23 cellular contexts compared by ENCODE assay signal in the genomic region with DNA sequence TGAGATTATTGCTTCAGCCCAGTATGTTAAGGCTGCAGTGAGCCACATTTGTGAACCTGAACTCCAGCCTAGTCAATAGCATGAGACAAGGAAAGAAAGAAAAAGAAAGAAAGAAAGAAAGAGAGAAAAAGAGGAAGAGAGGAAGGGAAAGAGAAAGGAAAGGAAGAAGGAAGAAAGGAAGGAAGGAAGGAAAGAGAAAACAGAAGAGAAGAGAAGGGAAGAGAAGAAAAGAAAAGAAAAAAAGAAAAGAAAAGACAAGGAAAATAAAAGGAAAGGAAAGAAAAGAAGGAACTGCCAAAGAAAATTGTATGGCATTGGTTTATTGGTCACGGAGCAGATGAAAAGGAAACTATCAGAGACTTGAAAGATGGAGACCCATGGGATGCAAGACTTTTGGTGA.
A peak's percentile ranks its signal among the peaks of the same experiment; 100 is the strongest.
DNase-seq lines count a peak whose midpoint lies in the region; ATAC-seq and TF ChIP-seq lines count a peak whose summit lies in the region.
"Had no signal": no experiment of that assay in that cellular context is flagged by ENCODE, and none has a peak within 500 bp of the region (broad histone marks: within the 10 kb centered on the region; RNA-seq: fewer than 3 reads in every experiment).

No MANE protein-coding gene starts in this region.

- H3K4me3 ChIP-seq in mesendoderm (ENCODE audit: low read length) (no peak overlapping the region), neuronal stem cell (ENCODE audit: low read length in 2 of 2) (no peak overlapping the region)
- H3K4me3 ChIP-seq: BLaER1, GM12878 had no signal

- no peak for TF ChIP-seq CTCF in WTC11 (IDR thresholded peaks at IDR 0.05)

- H4K5ac ChIP-seq in mesendoderm (ENCODE audit: low read length): no peak overlapping the region

- ATAC-seq in WTC11: no peak
- ATAC-seq: GM12878 had no signal

- peaks cover 58% of the 10 kb centered on the region for H3K4me1 Mint-ChIP-seq in WTC11
- H3K4me1 Mint-ChIP-seq: CD14-positive monocyte; CD4-positive, alpha-beta memory T cell; CD4-positive, CD25-positive, alpha-beta regulatory T cell; CD8-positive, alpha-beta memory T cell had no signal

- no peaks in the 10 kb centered on the region for H3K27me3 Mint-ChIP-seq in WTC11 (ENCODE audit: low read depth)
- H3K27me3 Mint-ChIP-seq: CD4-positive, alpha-beta memory T cell; CD4-positive, CD25-positive, alpha-beta regulatory T cell; CD8-positive, alpha-beta memory T cell had no signal

- no peak overlapping the region for H3K4me3 Mint-ChIP-seq in WTC11
- H3K4me3 Mint-ChIP-seq: CD14-positive monocyte; CD4-positive, alpha-beta memory T cell; CD4-positive, CD25-positive, alpha-beta regulatory T cell; CD8-positive, alpha-beta memory T cell had no signal

- H3K23ac ChIP-seq in mesendoderm (ENCODE audit: low read length) (no peak overlapping the region), neuronal stem cell (ENCODE audit: low read depth, low read length, poor library complexity) (no peak overlapping the region)

- no peak overlapping the region for H3K14ac ChIP-seq in neuronal stem cell (ENCODE audit: low read length)

- no peak for DNase-seq in WTC11 (ENCODE audit: low spot score)
- no peak for DNase-seq in mesendoderm
- DNase-seq in neuronal stem cell (ENCODE audit: low spot score): no peak
- DNase-seq in mesenteric fat pad (ENCODE audit: low spot score): no peak
- no peak for DNase-seq in OCI-M1 (lab: John Stamatoyannopoulos, UW)
- DNase-seq: 8988T; ACHN; BE2C; C1 segment of cervical spinal cord; CD4-positive, alpha-beta memory T cell; CD4-positive, CD25-positive, alpha-beta regulatory T cell; CD8-positive, alpha-beta memory T cell; COR-L47; DMS 273 treated with DMSO at 0.1 percent for 48 hours; DMS153; DMS53; DMS79; DND-41; EL; GDM1 had no signal

- no peak overlapping the region for H2BK5ac ChIP-seq in mesendoderm (ENCODE audit: low read length)
- no peak overlapping the region for H2BK5ac ChIP-seq in neuronal stem cell (ENCODE audit: low read length)

- H3K79me2 ChIP-seq in mesendoderm (ENCODE audit: control insufficient read depth, insufficient read depth, low read length): no peaks in the 10 kb centered on the region

- H4K8ac ChIP-seq in mesendoderm (ENCODE audit: low read depth, low read length) (no peak overlapping the region), neuronal stem cell (ENCODE audit: low read depth, low read length) (no peak overlapping the region)

- H2AFZ ChIP-seq in neuronal stem cell (ENCODE audit: low read length): no peak overlapping the region

- peak overlapping the region; percentile 22 for H2BK12ac ChIP-seq in neuronal stem cell (ENCODE audit: low read length)

- H3K9ac ChIP-seq in mesendoderm (ENCODE audit: low read length): no peak overlapping the region
- no peak overlapping the region for H3K9ac ChIP-seq in neuronal stem cell (ENCODE audit: low read depth, low read length, poor library complexity)
- H3K9ac ChIP-seq: BLaER1 had no signal

- H4K91ac ChIP-seq in neuronal stem cell (ENCODE audit: low read depth, low read length, poor library complexity): no peak overlapping the region

- H3K9me3 Mint-ChIP-seq in WTC11: no peaks in the 10 kb centered on the region

- H3K18ac ChIP-seq in mesendoderm (ENCODE audit: low read length) (peak overlapping the region; percentile 96), neuronal stem cell (ENCODE audit: low read length) (peak overlapping the region; percentile 66)

- H3K27me3 ChIP-seq in mesendoderm (ENCODE audit: insufficient read depth, low read length, poor library complexity) (no peaks in the 10 kb centered on the region), neuronal stem cell (ENCODE audit: control insufficient read depth in 3 of 3, insufficient read depth in 3 of 3, low read depth in 1 of 3, low read length in 3 of 3) (no peaks in the 10 kb centered on the region)
- H3K27me3 ChIP-seq: BE2C, BLaER1 had no signal

- POLR2A ChIA-PET in WTC11 (lab: Charles Lee): no interaction called here

- H3K79me1 ChIP-seq in mesendoderm (ENCODE audit: low read length) (no peaks in the 10 kb centered on the region), neuronal stem cell (ENCODE audit: low read depth, low read length) (no peaks in the 10 kb centered on the region)

- peaks cover 2% of the 10 kb centered on the region; the same call in 1 of the 2 replicates for H3K36me3 Mint-ChIP-seq in WTC11
- H3K36me3 Mint-ChIP-seq: CD14-positive monocyte; CD4-positive, alpha-beta memory T cell; CD4-positive, CD25-positive, alpha-beta regulatory T cell; CD8-positive, alpha-beta memory T cell had no signal

- H3K27ac Mint-ChIP-seq in WTC11: no peak overlapping the region
- H3K27ac Mint-ChIP-seq: CD14-positive monocyte; CD4-positive, CD25-positive, alpha-beta regulatory T cell; CD8-positive, alpha-beta memory T cell had no signal

- H3K36me3 ChIP-seq in mesendoderm (ENCODE audit: control insufficient read depth, insufficient read depth, low read length) (no peaks in the 10 kb centered on the region), neuronal stem cell (replicated peaks in 1 of 2; ENCODE audit: control insufficient read depth in 2 of 2, insufficient read depth in 2 of 2, low read length in 2 of 2) (no peaks in the 10 kb centered on the region)
- H3K36me3 ChIP-seq: BE2C, BLaER1 had no signal

- peak overlapping the region; percentile 97 for H2BK120ac ChIP-seq in mesendoderm (ENCODE audit: low read depth, low read length)
- H2BK120ac ChIP-seq in neuronal stem cell (ENCODE audit: low read depth, low read length): no peak overlapping the region

- no peak overlapping the region for H3K56ac ChIP-seq in mesendoderm (ENCODE audit: low read length)

- H2AK5ac ChIP-seq in mesendoderm (ENCODE audit: low read length) (no peak overlapping the region), neuronal stem cell (ENCODE audit: low read depth, low read length) (no peak overlapping the region)

- WGBS in mesendoderm (ENCODE audit: extremely low coverage, insufficient coverage, low lambda C conversion rate): no CpG with 5 or more reads among the region's 1 CpG
- no CpG with 5 or more reads among the region's 1 CpG for WGBS in neuronal stem cell (ENCODE audit: extremely low coverage in 2 of 2, insufficient read length in 2 of 2, insufficient replicate concordance in 1 of 2), 2 donors

- peaks cover 2% of the 10 kb centered on the region for H3K4me1 ChIP-seq in mesendoderm (ENCODE audit: control insufficient read depth, low read depth, low read length)
- peaks cover 3% of the 10 kb centered on the region in 2 donors for H3K4me1 ChIP-seq in neuronal stem cell (ENCODE audit: control insufficient read depth in 2 of 2, insufficient read depth in 1 of 2, low read depth in 1 of 2, low read length in 2 of 2)
- H3K4me1 ChIP-seq: BE2C, BLaER1 had no signal

- H3K9me3 ChIP-seq in neuronal stem cell (replicated peaks in 1 of 2; ENCODE audit: control insufficient read depth in 2 of 2, insufficient read depth in 1 of 2, low read depth in 1 of 2, low read length in 2 of 2): no peaks in the 10 kb centered on the region
- H3K9me3 ChIP-seq: BE2C, BLaER1 had no signal

- no peak overlapping the region for H3K4me2 ChIP-seq in mesendoderm (ENCODE audit: low read length)
- H3K4me2 ChIP-seq in neuronal stem cell (ENCODE audit: insufficient read depth, low read length, poor library complexity, severe bottlenecking): no peak overlapping the region
- H3K4me2 ChIP-seq: BLaER1 had no signal

- H2BK15ac ChIP-seq in mesendoderm (replicated peaks; ENCODE audit: low read depth) (peak overlapping the region; percentile 74), neuronal stem cell (ENCODE audit: low read length) (no peak overlapping the region)

- H3K27ac ChIP-seq in mesendoderm (ENCODE audit: low read depth, low read length): no peak overlapping the region
- H3K27ac ChIP-seq in neuronal stem cell (replicated peaks; ENCODE audit: low read length): no peak overlapping the region
- H3K27ac ChIP-seq: BLaER1 had no signal

- CTCF ChIA-PET in WTC11 (lab: Charles Lee): no interaction called here

- H3K4ac ChIP-seq in mesendoderm (ENCODE audit: low read depth, low read length) (no peak overlapping the region), neuronal stem cell (ENCODE audit: low read length) (no peak overlapping the region)

TF ChIP-seq in WTC11, 78 proteins besides CTCF, POLR2A, EP300 and RAD21:
- TF ChIP-seq NFE2L1 (CRISPR knock-in tag; IDR thresholded peaks at IDR 0.05): no peak
- TF ChIP-seq, protein P1, sequence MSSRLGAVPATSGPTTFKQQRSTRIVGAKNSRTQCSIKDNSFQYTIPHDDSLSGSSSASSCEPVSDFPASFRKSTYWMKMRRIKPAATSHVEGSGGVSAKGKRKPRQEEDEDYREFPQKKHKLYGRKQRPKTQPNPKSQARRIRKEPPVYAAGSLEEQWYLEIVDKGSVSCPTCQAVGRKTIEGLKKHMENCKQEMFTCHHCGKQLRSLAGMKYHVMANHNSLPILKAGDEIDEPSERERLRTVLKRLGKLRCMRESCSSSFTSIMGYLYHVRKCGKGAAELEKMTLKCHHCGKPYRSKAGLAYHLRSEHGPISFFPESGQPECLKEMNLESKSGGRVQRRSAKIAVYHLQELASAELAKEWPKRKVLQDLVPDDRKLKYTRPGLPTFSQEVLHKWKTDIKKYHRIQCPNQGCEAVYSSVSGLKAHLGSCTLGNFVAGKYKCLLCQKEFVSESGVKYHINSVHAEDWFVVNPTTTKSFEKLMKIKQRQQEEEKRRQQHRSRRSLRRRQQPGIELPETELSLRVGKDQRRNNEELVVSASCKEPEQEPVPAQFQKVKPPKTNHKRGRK (CRISPR knock-in tag; IDR thresholded peaks at IDR 0.05; ENCODE audit: borderline replicate concordance): peak; percentile 96
